8 cellular contexts compared by ENCODE assay signal in genomic region chr17:77285594-77286390, GRCh38.
DNase-seq lines count a peak whose midpoint lies in the region; ATAC-seq and TF ChIP-seq lines count a peak whose summit lies in the region.

No MANE protein-coding gene starts in this region.

- H3K79me2 ChIP-seq in mammary epithelial cell (ENCODE audit: insufficient read depth, low read length), result peaks cover 79% of the 10 kb centered on the region

- dilution Hi-C loops in mammary epithelial cell (cut with HindIII; ENCODE audit: low sequenced_read_pairs), result loop anchor here (5.0 kb wide), 3 partner anchors 42 to 137 kb away; no protein-coding TSS in a partner anchor

- CTCF ChIA-PET in mammary epithelial cell (lab: Charles Lee; ENCODE audit: low non-redundant PET), result interaction anchor here (0.6 kb wide), 1 partner anchor 600 kb away, joined by 3 read pairs; no protein-coding TSS in a partner anchor

- no peak overlapping the region for H2AFZ ChIP-seq in mammary epithelial cell (ENCODE audit: low read depth, low read length)

- WGBS in mammary epithelial cell (ENCODE audit: low coverage, missing lambda C conversion rate), result 3% methylated on average over 25 of the region's 34 CpGs

- H3K4me2 ChIP-seq in mammary epithelial cell (ENCODE audit: insufficient read depth, low read depth, low read length), result peak overlapping the region; percentile 90

- peak; percentile 18 for ATAC-seq in mucosa of descending colon

- TF ChIP-seq CTCF in NB4 (IDR thresholded peaks at IDR 0.05; ENCODE audit: low read depth, low read length) (no peak), mammary epithelial cell (conservative IDR thresholded peaks at IDR 0.05 in 1 of 2, IDR thresholded peaks at IDR 0.05 in 1 of 2; ENCODE audit: extremely low read depth in 1 of 2, insufficient read depth in 1 of 2, low read depth in 1 of 2, low read length in 2 of 2) (no peak), mucosa of descending colon (IDR thresholded peaks at IDR 0.05) (no peak)

- peaks cover 53% of the 10 kb centered on the region for H3K4me1 ChIP-seq in mammary epithelial cell (ENCODE audit: insufficient read depth, low read length)
- peaks cover 70% of the 10 kb centered on the region for H3K4me1 ChIP-seq in mucosa of descending colon (ENCODE audit: low read depth)

- DNase-seq in AG20443 (ENCODE audit: low spot score) (peak; percentile 85), NB4 (ENCODE audit: low read depth) (peak; percentile 82), mammary epithelial cell (peak; percentile 95), mucosa of descending colon (peak; percentile 72 to 86 (median 83)), foreskin melanocyte (no peak), superior temporal gyrus (ENCODE audit: extremely low spot score) (no peak)
- DNase-seq in stimulated activated CD4-positive, alpha-beta T cell treated with anti-CD3 and anti-CD28 coated beads, Interleukin-12 subunit alpha, Interleukin-12 subunit beta, amount 100 ng/mL, for 4 hours, result no peak
- no peak for DNase-seq in stimulated activated CD4-positive, alpha-beta T cell treated with anti-CD3 and anti-CD28 coated beads, Interleukin-2, amount 100 ng/mL, for 48 hours

- peak overlapping the region; percentile 99 for H3K27ac ChIP-seq in mammary epithelial cell (ENCODE audit: insufficient read depth, low read depth, low read length)

- intact Hi-C loops in mammary epithelial cell (cut with micrococcal nuclease), result loop anchor here (1.0 to 5.0 kb wide), 6 partner anchors 30 to 197 kb away; a partner anchor contains a TSS
- intact Hi-C loops in mucosa of descending colon (cut with DNase I, micrococcal nuclease), result no loop called here

- H3K9me3 ChIP-seq in mammary epithelial cell (replicated peaks; ENCODE audit: insufficient read depth, low read length) (no peaks in the 10 kb centered on the region), mucosa of descending colon (no peaks in the 10 kb centered on the region)

- H3K4me3 ChIP-seq in NB4 (ENCODE audit: low read depth, low read length), result no peak overlapping the region
- H3K4me3 ChIP-seq in mammary epithelial cell (replicated peaks in 1 of 3; ENCODE audit: insufficient read depth in 1 of 3, low read depth in 2 of 3, low read length in 3 of 3), result peak overlapping the region; percentile 20 to 48 (median 44)
- H3K4me3 ChIP-seq in mucosa of descending colon, result no peak overlapping the region

- in situ Hi-C loops in mammary epithelial cell (cut with MboI; ENCODE audit: low sequenced_read_pairs in 2 of 2), result loop anchor here in 1 of 2 donors (5.0 kb wide), 2 partner anchors 33 to 37 kb away; no protein-coding TSS in a partner anchor

- no TSS peak for BruUV-seq in mammary epithelial cell (replicated peaks; lab: Mats Ljungman, UMichigan)

- peak overlapping the region; percentile 98 for H3K9ac ChIP-seq in mammary epithelial cell (ENCODE audit: insufficient read depth, low read length)

- H3K27me3 ChIP-seq in mammary epithelial cell (ENCODE audit: insufficient read depth, low read length), result no peaks in the 10 kb centered on the region

- H3K36me3 ChIP-seq in mammary epithelial cell (ENCODE audit: insufficient read depth, low read length), result peaks cover 2% of the 10 kb centered on the region
- no peaks in the 10 kb centered on the region for H3K36me3 ChIP-seq in mucosa of descending colon (ENCODE audit: low read depth)

- H4K20me1 ChIP-seq in mammary epithelial cell (ENCODE audit: insufficient read depth, low read length), result no peaks in the 10 kb centered on the region

- no peak for TF ChIP-seq POLR2A in NB4 (IDR thresholded peaks at IDR 0.05; ENCODE audit: extremely low read depth, insufficient read length)

Comparison
In these comparisons a context has a peak if more than half of its experiments do, and no peak if none do; other contexts are left out.
1. DNase-seq: peak in AG20443 (single experiment), NB4 (single experiment), mammary epithelial cell (single experiment) and mucosa of descending colon (3 of 3); none in foreskin melanocyte (single experiment), stimulated activated CD4-positive, alpha-beta T cell treated with anti-CD3 and anti-CD28 coated beads, Interleukin-12 subunit alpha, Interleukin-12 subunit beta, amount 100 ng/mL, for 4 hours (single experiment), stimulated activated CD4-positive, alpha-beta T cell treated with anti-CD3 and anti-CD28 coated beads, Interleukin-2, amount 100 ng/mL, for 48 hours (0 of 2) and superior temporal gyrus (single experiment).
2. H3K4me3 ChIP-seq: peak in mammary epithelial cell (3 of 3); none in NB4 (single experiment) and mucosa of descending colon (single experiment).